ENCODE assay signal across 8 cellular contexts in the genomic region with DNA sequence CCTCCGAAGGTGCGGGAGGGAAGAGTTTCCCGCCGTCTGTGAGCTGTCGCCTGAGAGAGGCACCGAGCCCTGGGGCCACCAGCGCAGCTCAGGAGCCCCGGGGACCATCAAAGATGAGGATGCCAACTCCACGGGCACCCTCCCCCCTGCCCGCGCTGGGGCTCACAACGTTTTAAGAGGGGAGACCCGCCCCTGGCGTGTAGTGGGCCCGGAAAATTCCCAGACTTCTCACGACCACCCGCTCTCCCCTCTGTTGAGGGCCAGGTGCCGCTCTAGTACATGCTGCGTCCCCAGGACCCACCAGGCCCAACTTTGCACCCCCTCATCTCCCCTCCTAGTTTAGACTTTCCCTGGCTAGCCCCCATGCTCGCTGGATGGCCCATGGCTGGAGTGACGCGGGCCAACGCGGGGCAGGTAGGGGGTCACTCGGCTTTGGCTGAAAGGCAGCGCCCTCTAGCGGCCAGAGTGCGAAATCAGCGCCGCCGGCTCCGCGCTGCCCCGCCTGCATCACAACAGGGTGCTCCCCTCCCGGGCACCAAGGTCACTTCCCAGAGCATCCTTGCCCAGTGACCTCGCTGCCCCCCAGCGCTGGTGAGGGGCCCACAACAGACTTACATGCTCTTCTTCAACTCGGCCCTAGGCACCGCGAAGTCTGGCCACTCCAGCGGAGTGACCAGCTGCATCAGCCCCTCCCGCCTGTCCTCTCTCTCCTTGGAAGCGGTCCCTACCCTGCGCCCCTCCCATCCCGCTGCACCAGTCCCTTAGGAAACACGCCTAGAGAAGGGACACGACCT. TPM values are rescaled to one million over a fixed set of nuclear protein-coding genes. Genes with fewer than 3 reads are reported as not detected.
DNase-seq lines count a peak whose midpoint lies in the region; ATAC-seq and TF ChIP-seq lines count a peak whose summit lies in the region.

No MANE protein-coding gene starts in this region.

- peak overlapping the region; percentile 23 for H3K4me3 ChIP-seq in Caco-2 (ENCODE audit: low read depth, low read length)
- peak overlapping the region; percentile 49 for H3K4me3 ChIP-seq in WI38 (ENCODE audit: low read depth, low read length)
- peak overlapping the region; percentile 21 to 61 (median 37) for H3K4me3 ChIP-seq in breast epithelium

- DNase-seq in Caco-2 (peak; percentile 68 to 81), NCI-H1105 (lab: John Stamatoyannopoulos, UW) (peak; percentile 34), breast epithelium (ENCODE audit: low spot score in 2 of 2) (peak; percentile 49 to 76), inferior parietal cortex (ENCODE audit: extremely low spot score) (peak; percentile 70)
- peak; percentile 45 to 66 (median 57) for DNase-seq in stimulated activated CD4-positive, alpha-beta T cell treated with anti-CD3 and anti-CD28 coated beads, Interleukin-12 subunit alpha, Interleukin-12 subunit beta, amount 100 ng/mL, for 48 hours (ENCODE audit: low read depth in 2 of 3, low spot score in 1 of 3)

- peak overlapping the region in 1 of 2 donors; percentile 34 for H3K27ac ChIP-seq in breast epithelium

- POLR2A ChIA-PET in Caco-2 (lab: Charles Lee) = interaction anchor here (1.2 kb wide), 1 partner anchor 10 kb away, joined by 5 read pairs; no protein-coding TSS in a partner anchor

- H3K27ac Mint-ChIP-seq in Caco-2 (ENCODE audit: unreplicated experiment) = peak overlapping the region; percentile 69

- peaks cover 28% of the 10 kb centered on the region for H3K4me1 ChIP-seq in Caco-2
- no peaks in the 10 kb centered on the region for H3K4me1 ChIP-seq in breast epithelium

- TF ChIP-seq CTCF in Caco-2 (IDR thresholded peaks at IDR 0.05; ENCODE audit: insufficient read depth in 1 of 2, low read depth in 1 of 2, low read length in 1 of 2, severe bottlenecking in 1 of 2, unreplicated experiment in 1 of 2) (peak; percentile 84 to 96), WI38 (IDR thresholded peaks at IDR 0.05; ENCODE audit: low read depth, low read length) (peak; percentile 77), breast epithelium (IDR thresholded peaks at IDR 0.05) (peak; percentile 79 to 93 (median 90))

- CTCF ChIA-PET in Caco-2 (lab: Charles Lee) = interaction anchor here (0.7 to 2.3 kb wide), 8 partner anchors 10 to 288 kb away, joined by 3 to 13 read pairs (median 5); a partner anchor contains a TSS

- intact Hi-C loops in Caco-2 (cut with micrococcal nuclease; ENCODE audit: unreplicated experiment) (loop anchor here (1.0 kb wide), 1 partner anchor 10 kb away; no protein-coding TSS in a partner anchor), breast epithelium (cut with DNase I; ENCODE audit: low total_unique reads) (no loop called here)

- H3K36me3 ChIP-seq in Caco-2 (ENCODE audit: control insufficient read depth, insufficient read depth, low read length) (no peaks in the 10 kb centered on the region), breast epithelium (no peaks in the 10 kb centered on the region)

- H3K9me3 ChIP-seq in Caco-2 (no peaks in the 10 kb centered on the region), breast epithelium (no peaks in the 10 kb centered on the region)

- H3K27me3 Mint-ChIP-seq in Caco-2 (ENCODE audit: insufficient read depth, unreplicated experiment) = no peaks in the 10 kb centered on the region

- ATAC-seq in GM21529 (IDR thresholded peaks at IDR 0.05; ENCODE audit: unreplicated experiment) (peak; percentile 68), HG02938 (IDR thresholded peaks at IDR 0.05; ENCODE audit: unreplicated experiment) (no peak)

- peaks cover 38% of the 10 kb centered on the region for H3K4me1 Mint-ChIP-seq in Caco-2 (ENCODE audit: low read depth, unreplicated experiment)

- no peak for TF ChIP-seq POLR2A in breast epithelium (IDR thresholded peaks at IDR 0.05)

- peaks cover 7% of the 10 kb centered on the region for H3K36me3 Mint-ChIP-seq in Caco-2 (ENCODE audit: insufficient read depth, unreplicated experiment)

- H3K27me3 ChIP-seq in Caco-2 (replicated peaks; ENCODE audit: control insufficient read depth, insufficient read depth, low read length) (no peaks in the 10 kb centered on the region), breast epithelium (no peaks in the 10 kb centered on the region)

- no peaks in the 10 kb centered on the region for H3K9me3 Mint-ChIP-seq in Caco-2 (ENCODE audit: unreplicated experiment)

- peak overlapping the region; percentile 66 for H3K4me3 Mint-ChIP-seq in Caco-2 (ENCODE audit: unreplicated experiment)

- no TSS peak for BruUV-seq in Caco-2 (replicated peaks; lab: Mats Ljungman, UMichigan)

RNA-seq across cellular contexts. Expression of a gene that starts 1.8 kb away (rescaled TPM):
- total RNA-seq in Caco-2 (2022) (0.16 and 0.20 TPM in 2 replicates), breast epithelium (under 1 TPM in 2 of 3 donors, not detected in 1; 0.59 to 0.98 TPM)

RNA-seq across cellular contexts. Expression of a gene that starts 13.9 kb away (rescaled TPM):
- 90.2 and 98.9 TPM in 2 replicates for total RNA-seq in Caco-2 (2022)
- total RNA-seq in breast epithelium = 10 to 100 TPM in 2 of 3 donors, under 1 TPM in 1; 0.64 to 51.8 (median 25.2) TPM
